Comparison of ENCODE assay signal across 25 cellular contexts in genomic region chr2:209666296-209666695, GRCh38.
"Had no signal": no experiment of that assay in that cellular context is flagged by ENCODE, and none has a peak within 500 bp of the region (broad histone marks: within the 10 kb centered on the region; RNA-seq: fewer than 3 reads in every experiment).

No MANE protein-coding gene starts in this region.

- H3K27me3 Mint-ChIP-seq: stimulated activated naive B cell treated with anti-CD40 and anti-IgM and Interleukin-4, amounts not matched to agents 10 μg/mL and 1 μg/mL and 100 μg/mL, for 72 hours had no signal

- H3K4me3 Mint-ChIP-seq: naive thymus-derived CD4-positive, alpha-beta T cell; nephron progenitor cell; stimulated activated naive B cell treated with anti-CD40 and anti-IgM and Interleukin-4, amounts not matched to agents 10 μg/mL and 1 μg/mL and 100 μg/mL, for 72 hours; stimulated activated naive CD8-positive, alpha-beta T cell treated with anti-CD3 and anti-CD28 coated beads, Interleukin-15, Interleukin-2, amounts not matched to agents 100 ng/mL and 50 ng/mL, for 24 hours had no signal

- H3K36me3 Mint-ChIP-seq: naive thymus-derived CD4-positive, alpha-beta T cell; stimulated activated naive B cell treated with anti-CD40 and anti-IgM and Interleukin-4, amounts not matched to agents 10 μg/mL and 1 μg/mL and 100 μg/mL, for 72 hours had no signal

- H3K27me3 ChIP-seq: esophagus muscularis mucosa, ovary, spleen, transverse colon, upper lobe of right lung, uterus had no signal

- DNase-seq: dermis blood vessel endothelial cell; effector memory CD4-positive, alpha-beta T cell; head of caudate nucleus; kidney; mesenchymal stem cell; midbrain; naive thymus-derived CD4-positive, alpha-beta T cell; nephron progenitor cell; occipital lobe; ovary; posterior cingulate gyrus; psoas muscle; right cardiac atrium; spleen; stimulated activated naive B cell treated with anti-CD40 and anti-IgM and Interleukin-4, amounts not matched to agents 10 μg/mL and 1 μg/mL and 100 μg/mL, for 72 hours; transverse colon; upper lobe of right lung; uterus had no signal

- H3K9me3 Mint-ChIP-seq: nephron progenitor cell; stimulated activated naive B cell treated with anti-CD40 and anti-IgM and Interleukin-4, amounts not matched to agents 10 μg/mL and 1 μg/mL and 100 μg/mL, for 72 hours had no signal

- H3K4me3 ChIP-seq: coronary artery, esophagus muscularis mucosa, lung, ovary, psoas muscle, skin epidermis, spleen, transverse colon, upper lobe of right lung, uterus had no signal

- ATAC-seq: left lobe of liver; naive thymus-derived CD4-positive, alpha-beta T cell; psoas muscle; right cardiac atrium; stimulated activated naive B cell treated with anti-CD40 and anti-IgM and Interleukin-4, amounts not matched to agents 10 μg/mL and 1 μg/mL and 100 μg/mL, for 72 hours; upper lobe of right lung had no signal

- H3K36me3 ChIP-seq: esophagus muscularis mucosa, ovary, spleen, transverse colon, upper lobe of right lung, uterus had no signal

- H3K27ac Mint-ChIP-seq: naive thymus-derived CD4-positive, alpha-beta T cell; nephron progenitor cell; stimulated activated naive B cell treated with anti-CD40 and anti-IgM and Interleukin-4, amounts not matched to agents 10 μg/mL and 1 μg/mL and 100 μg/mL, for 72 hours; stimulated activated naive CD8-positive, alpha-beta T cell treated with anti-CD3 and anti-CD28 coated beads, Interleukin-15, Interleukin-2, amounts not matched to agents 100 ng/mL and 50 ng/mL, for 24 hours had no signal

- H3K4me1 ChIP-seq: esophagus muscularis mucosa, psoas muscle, spleen, transverse colon, upper lobe of right lung, uterus had no signal

- H3K27ac ChIP-seq: coronary artery, esophagus muscularis mucosa, ovary, psoas muscle, skin epidermis, spleen, transverse colon, upper lobe of right lung, uterus had no signal

- H3K9me3 ChIP-seq: esophagus muscularis mucosa, ovary, psoas muscle, spleen, transverse colon, upper lobe of right lung, uterus had no signal

- FAIRE-seq: endothelial cell of umbilical vein had no signal

- H3K4me1 Mint-ChIP-seq: naive thymus-derived CD4-positive, alpha-beta T cell had no signal
